ENCODE assay signal across 16 cellular contexts in the genomic region with DNA sequence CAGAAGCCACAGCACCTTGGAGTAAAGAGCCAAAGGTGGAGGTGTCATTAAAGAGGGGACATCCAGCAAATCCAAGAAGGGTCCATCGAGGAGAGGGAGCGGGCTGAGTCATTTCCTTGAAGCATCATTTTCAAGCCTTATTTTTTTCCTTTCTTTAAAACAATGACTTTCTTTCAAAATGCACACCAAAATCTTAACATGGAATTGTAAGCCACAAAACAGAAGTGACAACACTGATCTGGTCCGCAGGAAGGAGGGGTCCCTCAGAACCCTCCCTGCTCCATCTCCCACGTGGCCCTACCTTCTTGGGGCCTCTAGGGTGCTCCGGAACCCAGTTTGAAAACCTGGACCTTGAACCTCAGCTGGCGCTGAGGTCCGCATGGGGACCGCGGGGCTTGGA. TPM values are rescaled to one million over a fixed set of nuclear protein-coding genes. Genes with fewer than 3 reads are reported as not detected.
DNase-seq lines count a peak whose midpoint lies in the region; TF ChIP-seq lines count a peak whose summit lies in the region.
"Had no signal": no experiment of that assay in that cellular context is flagged by ENCODE, and none has a peak within 500 bp of the region (broad histone marks: within the 10 kb centered on the region; RNA-seq: fewer than 3 reads in every experiment).

No MANE protein-coding gene starts in this region.

- no peaks in the 10 kb centered on the region for H3K36me3 Mint-ChIP-seq in neural progenitor cell

- H4K20me1 ChIP-seq in BLaER1 (no peaks in the 10 kb centered on the region), neural progenitor cell (ENCODE audit: low read depth) (peaks cover 4% of the 10 kb centered on the region)

- POLR2A ChIA-PET in HEK293 (lab: Yijun Ruan, JAX), result interaction anchor here (4.0 kb wide), 1 partner anchor 14 kb away, joined by 47 read pairs; the partner anchor contains the start of gene DHRS3

- H3K4me1 ChIP-seq in BLaER1 (peaks cover 48% of the 10 kb centered on the region), HEK293 (ENCODE audit: control insufficient read depth, insufficient read depth, low read length) (no peaks in the 10 kb centered on the region), neuronal stem cell (ENCODE audit: control insufficient read depth in 2 of 2, insufficient read depth in 1 of 2, low read depth in 1 of 2, low read length in 2 of 2) (peaks cover 6 to 16% of the 10 kb centered on the region in 2 donors), neural progenitor cell (no peaks in the 10 kb centered on the region)

- CTCF ChIA-PET in HEK293 (lab: Yijun Ruan, JAX), result interaction anchor here (0.5 to 1.0 kb wide), 2 partner anchors 56 to 1566 kb away, joined by 3 read pairs; no protein-coding TSS in a partner anchor

- peak overlapping the region; percentile 40; the same call in 1 of the 2 replicates for H3K4me2 ChIP-seq in BLaER1
- no peak overlapping the region for H3K4me2 ChIP-seq in neuronal stem cell (ENCODE audit: insufficient read depth, low read length, poor library complexity, severe bottlenecking)
- no peak overlapping the region for H3K4me2 ChIP-seq in neural progenitor cell

- H3K36me3 ChIP-seq in BLaER1 (no peaks in the 10 kb centered on the region), HEK293 (ENCODE audit: control insufficient read depth in 2 of 2, insufficient read depth in 1 of 2, low read length in 2 of 2) (no peaks in the 10 kb centered on the region), neuronal stem cell (replicated peaks in 1 of 2; ENCODE audit: control insufficient read depth in 2 of 2, insufficient read depth in 2 of 2, low read length in 2 of 2) (no peaks in the 10 kb centered on the region), neural progenitor cell (no peaks in the 10 kb centered on the region)

- H3K14ac ChIP-seq in neuronal stem cell (ENCODE audit: low read length), result no peak overlapping the region

- H2AK5ac ChIP-seq in neuronal stem cell (ENCODE audit: low read depth, low read length), result peak overlapping the region; percentile 24

- H4K91ac ChIP-seq in neuronal stem cell (ENCODE audit: low read depth, low read length, poor library complexity), result no peak overlapping the region

- H3K23ac ChIP-seq in neuronal stem cell (ENCODE audit: low read depth, low read length, poor library complexity), result no peak overlapping the region

- peaks cover 23% of the 10 kb centered on the region for H3K27me3 Mint-ChIP-seq in neural progenitor cell (ENCODE audit: insufficient read depth, low read depth)
- H3K27me3 Mint-ChIP-seq: activated CD4-positive, alpha-beta memory T cell treated with anti-CD3 and anti-CD28 coated beads for 36 hours had no signal

- no peak overlapping the region for H2BK12ac ChIP-seq in neuronal stem cell (ENCODE audit: low read length)

- no peak overlapping the region for H4K8ac ChIP-seq in neuronal stem cell (ENCODE audit: low read depth, low read length)

- H3K79me2 ChIP-seq in neural progenitor cell (ENCODE audit: low read depth), result no peaks in the 10 kb centered on the region

- H3K4me3 ChIP-seq in BLaER1 (no peak overlapping the region), HEK293 (ENCODE audit: low read depth, low read length) (no peak overlapping the region), coronary artery (no peak overlapping the region), neuronal stem cell (ENCODE audit: low read length in 2 of 2) (no peak overlapping the region), neural progenitor cell (no peak overlapping the region)

- TF ChIP-seq CTCF in HEK293 (tag by site-specific recombination; IDR thresholded peaks at IDR 0.05) (no peak), coronary artery (IDR thresholded peaks at IDR 0.05) (no peak), neural progenitor cell (IDR thresholded peaks at IDR 0.05) (no peak)

- H3K9ac ChIP-seq in BLaER1 (no peak overlapping the region), neuronal stem cell (ENCODE audit: low read depth, low read length, poor library complexity) (no peak overlapping the region), neural progenitor cell (no peak overlapping the region)

- H3K27ac Mint-ChIP-seq in neural progenitor cell, result no peak overlapping the region

- H2BK5ac ChIP-seq in neuronal stem cell (ENCODE audit: low read length), result no peak overlapping the region

- no CpG with 5 or more reads among the region's 9 CpGs for WGBS in neuronal stem cell (ENCODE audit: extremely low coverage in 2 of 2, insufficient read length in 2 of 2, insufficient replicate concordance in 1 of 2), 2 donors

- no peak overlapping the region for H3K4me3 Mint-ChIP-seq in neural progenitor cell

- H3K27me3 ChIP-seq in BLaER1 (no peaks in the 10 kb centered on the region), neuronal stem cell (ENCODE audit: control insufficient read depth in 3 of 3, insufficient read depth in 3 of 3, low read depth in 1 of 3, low read length in 3 of 3) (peaks cover 0 to 3% (median 0%) of the 10 kb centered on the region in 3 experiments), neural progenitor cell (no peaks in the 10 kb centered on the region)

- no peak overlapping the region for H3K18ac ChIP-seq in neuronal stem cell (ENCODE audit: low read length)

- H2AFZ ChIP-seq in neuronal stem cell (ENCODE audit: low read length) (no peak overlapping the region), neural progenitor cell (replicated peaks) (no peak overlapping the region)

- no peak overlapping the region for H3K4ac ChIP-seq in neuronal stem cell (ENCODE audit: low read length)

- H2BK15ac ChIP-seq in neuronal stem cell (ENCODE audit: low read length), result no peak overlapping the region

- no peak overlapping the region for H2BK120ac ChIP-seq in neuronal stem cell (ENCODE audit: low read depth, low read length)

- H3K9me3 ChIP-seq in BLaER1, result peaks cover 10% of the 10 kb centered on the region; the same call in 1 of the 2 replicates
- no peaks in the 10 kb centered on the region for H3K9me3 ChIP-seq in HEK293 (ENCODE audit: control insufficient read depth, insufficient read depth, low read depth, low read length)
- H3K9me3 ChIP-seq in neuronal stem cell (replicated peaks in 1 of 2; ENCODE audit: control insufficient read depth in 2 of 2, insufficient read depth in 1 of 2, low read depth in 1 of 2, low read length in 2 of 2), result no peaks in the 10 kb centered on the region
- H3K9me3 ChIP-seq in neural progenitor cell (ENCODE audit: low read depth), result no peaks in the 10 kb centered on the region

- H3K4me1 Mint-ChIP-seq in neural progenitor cell, result peaks cover 46% of the 10 kb centered on the region

- DNase-seq in coronary artery (ENCODE audit: low spot score) (no peak), neuronal stem cell (ENCODE audit: low spot score) (no peak), NCI-H748 treated with DMSO at 0.1 percent for 48 hours (lab: John Stamatoyannopoulos, UW) (no peak), DMS 273 (lab: John Stamatoyannopoulos, UW; ENCODE audit: unreplicated experiment) (no peak), T1000 (lab: John Stamatoyannopoulos, UW) (no peak), neural progenitor cell (ENCODE audit: low spot score) (no peak)
- DNase-seq: activated CD4-positive, alpha-beta memory T cell treated with anti-CD3 and anti-CD28 coated beads for 36 hours; Kasumi-1; NCI-H146; NCI-H524; stimulated activated CD8-positive, alpha-beta memory T cell treated with anti-CD3 and anti-CD28 coated beads, Interleukin-4, amount 100 ng/mL, for 48 hours; T-helper 9 cell had no signal

- peaks cover 6% of the 10 kb centered on the region for H3F3A ChIP-seq in neural progenitor cell (ENCODE audit: low read depth)

- H3K9me3 Mint-ChIP-seq in neural progenitor cell, result peaks cover 2% of the 10 kb centered on the region

- H3K79me1 ChIP-seq in neuronal stem cell (ENCODE audit: low read depth, low read length), result no peaks in the 10 kb centered on the region

- H3K27ac ChIP-seq in BLaER1, result 0 out of 2 replicates have a peak overlapping the region, but pooled peaks have one; percentile 26
- no peak overlapping the region for H3K27ac ChIP-seq in HEK293 (ENCODE audit: extremely low read depth, low read depth, low read length)
- peak overlapping the region; percentile 57 to 66 for H3K27ac ChIP-seq in coronary artery
- H3K27ac ChIP-seq in neuronal stem cell (replicated peaks; ENCODE audit: low read length), result no peak overlapping the region
- H3K27ac ChIP-seq in neural progenitor cell, result no peak overlapping the region

TF ChIP-seq in HEK293, 187 proteins besides CTCF, POLR2A, EP300 and RAD21:
- peak; percentile 43; the same call in 1 of the 2 replicates for TF ChIP-seq ZBTB6 (tag by site-specific recombination; IDR thresholded peaks at IDR 0.05)
- no peak for TF ChIP-seq MEIS1 (CRISPR knock-in tag; IDR thresholded peaks at IDR 0.05; ENCODE audit: borderline replicate concordance)

RNA-seq across cellular contexts. Expression of gene DHRS3, which starts 14.8 kb away (rescaled TPM):
- polyA plus RNA-seq in neuronal stem cell (2013, experiment 1 of 2), result 0.75 TPM
- polyA plus RNA-seq in neuronal stem cell (2013, experiment 2 of 2), result 0.76 TPM
- 2.5 and 4.3 TPM in 2 replicates for total RNA-seq in neural progenitor cell (ENCODE audit: low replicate concordance)

RNA-seq across cellular contexts. Expression of gene AADACL4, which starts 40.7 kb away (rescaled TPM):
- polyA plus RNA-seq in neuronal stem cell (2013, experiment 1 of 2), result not detected
- polyA plus RNA-seq in neuronal stem cell (2013, experiment 2 of 2), result not detected
- not detected in 2 replicates for total RNA-seq in neural progenitor cell (ENCODE audit: low replicate concordance)
- total RNA-seq: activated CD4-positive, alpha-beta memory T cell treated with anti-CD3 and anti-CD28 coated beads for 36 hours; fibroblast of lung; pulmonary artery endothelial cell had no signal
- polyA plus RNA-seq: fibroblast of lung had no signal

Comparison
In these comparisons a context has a peak if more than half of its experiments do, and no peak if none do; other contexts are left out.
1. H3K27ac ChIP-seq: peak in BLaER1 (single experiment) and coronary artery (2 of 2); none in HEK293 (single experiment), neuronal stem cell (single experiment) and neural progenitor cell (single experiment).